In genomic region chr17:37608369-37609169, GRCh38 we compare ENCODE assay signal across 8 cellular contexts. TPM values are rescaled to one million over a fixed set of nuclear protein-coding genes. Genes with fewer than 3 reads are reported as not detected.
DNase-seq lines count a peak whose midpoint lies in the region; ATAC-seq and TF ChIP-seq lines count a peak whose summit lies in the region.

No MANE protein-coding gene starts in this region.

- H3K4me1 ChIP-seq in left lung = peaks cover 12 to 50% of the 10 kb centered on the region in 2 donors

- intact Hi-C loops in dendritic cell treated with granulocyte-macrophage colony-stimulating factor and Interleukin-4, amounts not matched to agents 40 ng/mL and 50 ng/mL, for 4 days (cut with micrococcal nuclease) = no loop called here
- intact Hi-C loops in left lung (cut with DNase I) = no loop called here

- H3K27ac ChIP-seq in SK-N-MC (peak overlapping the region; percentile 69), left lung (peak overlapping the region; percentile 88 to 94)

- H3K27me3 ChIP-seq in left lung = no peaks in the 10 kb centered on the region

- peaks cover 26% of the 10 kb centered on the region for H3K4me1 Mint-ChIP-seq in dendritic cell treated with granulocyte-macrophage colony-stimulating factor and Interleukin-4, amounts not matched to agents 40 ng/mL and 50 ng/mL, for 4 days (ENCODE audit: low read depth)

- H3K9me3 ChIP-seq in SK-N-MC (ENCODE audit: low read depth, low read length) (0 out of 2 replicates have a peak, but pooled peaks cover 3% of the 10 kb centered on the region), left lung (no peaks in the 10 kb centered on the region)

- H3K9ac ChIP-seq in SK-N-MC (ENCODE audit: insufficient read length) = peak overlapping the region; percentile 90

- H3K27me3 Mint-ChIP-seq in dendritic cell treated with granulocyte-macrophage colony-stimulating factor and Interleukin-4, amounts not matched to agents 40 ng/mL and 50 ng/mL, for 4 days = no peaks in the 10 kb centered on the region

- peak; percentile 26 for DNase-seq in D341Med (ENCODE audit: low spot score)
- DNase-seq in KG1 (lab: John Stamatoyannopoulos, UW) = peak; percentile 76
- no peak for DNase-seq in SK-N-MC (ENCODE audit: low read depth, low spot score)
- no peak for DNase-seq in left lung
- DNase-seq in superior temporal gyrus (ENCODE audit: extremely low spot score) = peak; percentile 50

- peaks cover 29% of the 10 kb centered on the region for H3K36me3 Mint-ChIP-seq in dendritic cell treated with granulocyte-macrophage colony-stimulating factor and Interleukin-4, amounts not matched to agents 40 ng/mL and 50 ng/mL, for 4 days (ENCODE audit: low read depth)

- TF ChIP-seq CTCF in left lung (IDR thresholded peaks at IDR 0.05) = no peak

- H3K36me3 ChIP-seq in SK-N-MC (ENCODE audit: insufficient read depth, low read length) = peaks cover 34% of the 10 kb centered on the region
- peaks cover 0 to 15% of the 10 kb centered on the region in 2 donors for H3K36me3 ChIP-seq in left lung

- peak overlapping the region; percentile 91 for H3K27ac Mint-ChIP-seq in dendritic cell treated with granulocyte-macrophage colony-stimulating factor and Interleukin-4, amounts not matched to agents 40 ng/mL and 50 ng/mL, for 4 days

- H3K4me3 Mint-ChIP-seq in dendritic cell treated with granulocyte-macrophage colony-stimulating factor and Interleukin-4, amounts not matched to agents 40 ng/mL and 50 ng/mL, for 4 days = peak overlapping the region; percentile 89

- H3K9me3 Mint-ChIP-seq in dendritic cell treated with granulocyte-macrophage colony-stimulating factor and Interleukin-4, amounts not matched to agents 40 ng/mL and 50 ng/mL, for 4 days = no peaks in the 10 kb centered on the region

- H3K4me3 ChIP-seq in SK-N-MC (peak overlapping the region; percentile 85), left lung (peak overlapping the region; percentile 83 to 89)

- peak; percentile 26 for ATAC-seq in GM21447 (IDR thresholded peaks at IDR 0.05; ENCODE audit: unreplicated experiment)
- ATAC-seq in left lung = peak; percentile 44
- no peak for ATAC-seq in GM18868 (IDR thresholded peaks at IDR 0.05; ENCODE audit: unreplicated experiment)

RNA-seq across cellular contexts. Expression of gene SYNRG, which starts 0.6 kb away (rescaled TPM):
- total RNA-seq in left lung = 10 to 100 TPM; 38.6 to 41.2 TPM

RNA-seq across cellular contexts. Expression of gene DDX52, which starts 34.7 kb away (rescaled TPM):
- total RNA-seq in left lung = 10 to 100 TPM; 23.7 to 24.3 TPM

Comparison
In these comparisons a context has a peak if more than half of its experiments do, and no peak if none do; other contexts are left out.
1. DNase-seq: peak in D341Med (single experiment), KG1 (single experiment) and superior temporal gyrus (single experiment); none in SK-N-MC (single experiment) and left lung (0 of 2).